14 cellular contexts compared by ENCODE assay signal in the genomic region with DNA sequence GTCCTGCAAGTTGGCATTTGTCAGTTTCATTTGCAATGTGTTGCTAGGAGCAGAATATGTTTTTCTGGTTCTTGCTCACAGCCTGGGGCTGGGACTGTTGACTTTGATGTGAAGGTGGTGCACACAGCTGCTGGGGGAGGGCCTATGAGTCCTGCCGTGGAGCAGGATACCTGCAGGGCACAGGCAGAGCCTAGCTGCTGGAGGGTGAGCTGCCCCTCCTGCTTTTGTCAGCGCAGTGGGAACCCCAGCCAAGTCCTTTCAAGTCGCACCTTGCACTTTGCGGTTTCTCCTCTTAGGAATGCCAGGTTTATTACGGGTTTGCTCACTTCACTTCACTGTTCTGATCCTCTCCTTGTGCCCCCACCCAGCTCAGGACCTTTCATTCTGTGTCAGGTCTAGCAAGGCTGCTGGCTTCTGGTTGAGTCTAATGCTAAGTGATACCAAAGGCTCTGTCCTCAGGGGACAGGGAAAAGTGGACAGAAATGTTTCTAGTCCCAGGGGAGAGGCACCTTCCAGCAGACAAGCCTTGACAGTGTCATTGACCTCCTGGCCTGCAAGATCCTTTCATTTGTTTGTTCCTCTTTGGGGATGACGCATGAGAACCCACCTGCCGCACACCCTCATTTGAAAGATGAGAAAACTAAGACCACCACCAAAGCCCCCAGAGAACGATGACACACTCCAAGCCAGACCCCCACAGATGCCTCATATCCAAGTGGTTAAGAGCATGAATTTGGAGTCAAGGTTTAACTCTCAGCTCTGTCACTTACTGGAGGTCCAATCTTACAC. TPM values are rescaled to one million over a fixed set of nuclear protein-coding genes. Genes with fewer than 3 reads are reported as not detected.
DNase-seq lines count a peak whose midpoint lies in the region; ATAC-seq and TF ChIP-seq lines count a peak whose summit lies in the region.
"Had no signal": no experiment of that assay in that cellular context is flagged by ENCODE, and none has a peak within 500 bp of the region (broad histone marks: within the 10 kb centered on the region; RNA-seq: fewer than 3 reads in every experiment).

No MANE protein-coding gene starts in this region.

- H3K79me1 ChIP-seq in H9 (ENCODE audit: insufficient read depth, low read depth, low read length, poor library complexity, severe bottlenecking) (no peaks in the 10 kb centered on the region), neuronal stem cell (ENCODE audit: low read depth, low read length) (no peaks in the 10 kb centered on the region)

- CTCF ChIA-PET in mammary epithelial cell (lab: Charles Lee; ENCODE audit: low non-redundant PET), result interaction anchor here (0.7 kb wide), 1 partner anchor 320 kb away, joined by 3 read pairs; no protein-coding TSS in a partner anchor

- H3K27me3 Mint-ChIP-seq in H9 (ENCODE audit: low read depth), result peaks cover 24% of the 10 kb centered on the region

- no peaks in the 10 kb centered on the region for H3K36me3 Mint-ChIP-seq in H9 (ENCODE audit: insufficient read depth in 1 of 3, low read depth in 3 of 3)
- H3K36me3 Mint-ChIP-seq: activated naive CD8-positive, alpha-beta T cell treated with anti-CD3 and anti-CD28 coated beads, Interleukin-2, amount 10 ng/mL, durations not matched to agents 7 days and 5 days had no signal

- no peaks in the 10 kb centered on the region for H3K27me3 ChIP-seq in H9 (ENCODE audit: insufficient read depth, low read length)
- no peaks in the 10 kb centered on the region for H3K27me3 ChIP-seq in mammary epithelial cell (ENCODE audit: insufficient read depth, low read length)
- H3K27me3 ChIP-seq in neuronal stem cell (ENCODE audit: control insufficient read depth in 3 of 3, insufficient read depth in 3 of 3, low read depth in 1 of 3, low read length in 3 of 3), result peaks cover 0 to 3% (median 0%) of the 10 kb centered on the region in 3 experiments

- no peak for TF ChIP-seq CTCF in H9 (conservative IDR thresholded peaks at IDR 0.05)
- TF ChIP-seq CTCF in mammary epithelial cell (conservative IDR thresholded peaks at IDR 0.05 in 1 of 2, IDR thresholded peaks at IDR 0.05 in 1 of 2; ENCODE audit: extremely low read depth in 1 of 2, insufficient read depth in 1 of 2, low read depth in 1 of 2, low read length in 2 of 2), result no peak

- H3K36me3 ChIP-seq in mammary epithelial cell (ENCODE audit: insufficient read depth, low read length) (no peaks in the 10 kb centered on the region), neuronal stem cell (replicated peaks in 1 of 2; ENCODE audit: control insufficient read depth in 2 of 2, insufficient read depth in 2 of 2, low read length in 2 of 2) (no peaks in the 10 kb centered on the region)

- H3K4me1 Mint-ChIP-seq in H9, result peaks cover 30 to 41% of the 10 kb centered on the region in 2 experiments
- H3K4me1 Mint-ChIP-seq: activated naive CD8-positive, alpha-beta T cell treated with anti-CD3 and anti-CD28 coated beads, Interleukin-2, amount 10 ng/mL, durations not matched to agents 7 days and 5 days; CD8-positive, alpha-beta memory T cell had no signal

- no peak overlapping the region for H3K4me3 ChIP-seq in mammary epithelial cell (replicated peaks in 1 of 3; ENCODE audit: insufficient read depth in 1 of 3, low read depth in 2 of 3, low read length in 3 of 3)
- H3K4me3 ChIP-seq in neuronal stem cell (ENCODE audit: low read length in 2 of 2), result no peak overlapping the region

- H3K18ac ChIP-seq in H9 (ENCODE audit: insufficient read length, low read depth, low read length), result no peak overlapping the region
- no peak overlapping the region for H3K18ac ChIP-seq in neuronal stem cell (ENCODE audit: low read length)

- no peak overlapping the region for H4K91ac ChIP-seq in H9 (ENCODE audit: insufficient read length, low read depth, low read length)
- H4K91ac ChIP-seq in neuronal stem cell (ENCODE audit: low read depth, low read length, poor library complexity), result no peak overlapping the region

- H4K20me1 ChIP-seq in H9 (ENCODE audit: control insufficient read depth, insufficient read depth, insufficient read length), result no peaks in the 10 kb centered on the region
- H4K20me1 ChIP-seq in mammary epithelial cell (ENCODE audit: insufficient read depth, low read length), result no peaks in the 10 kb centered on the region

- no peak overlapping the region for H3K4me3 Mint-ChIP-seq in H9
- H3K4me3 Mint-ChIP-seq: activated naive CD8-positive, alpha-beta T cell treated with anti-CD3 and anti-CD28 coated beads, Interleukin-2, amount 10 ng/mL, durations not matched to agents 7 days and 5 days; CD8-positive, alpha-beta memory T cell had no signal

- no peak overlapping the region for H3K27ac ChIP-seq in H9 (ENCODE audit: insufficient read length, low read depth, low read length)
- H3K27ac ChIP-seq in mammary epithelial cell (ENCODE audit: insufficient read depth, low read depth, low read length), result no peak overlapping the region
- H3K27ac ChIP-seq in neuronal stem cell (replicated peaks; ENCODE audit: low read length), result no peak overlapping the region
- H3K27ac ChIP-seq: HL-60 had no signal

- H3K4me1 ChIP-seq in H9 (ENCODE audit: insufficient read depth, low read length) (no peaks in the 10 kb centered on the region), mammary epithelial cell (ENCODE audit: insufficient read depth, low read length) (peaks cover 20% of the 10 kb centered on the region), neuronal stem cell (ENCODE audit: control insufficient read depth in 2 of 2, insufficient read depth in 1 of 2, low read depth in 1 of 2, low read length in 2 of 2) (peaks cover 5 to 12% of the 10 kb centered on the region in 2 donors)

- no TSS peak for BruUV-seq in mammary epithelial cell (replicated peaks; lab: Mats Ljungman, UMichigan)

- H3K4me2 ChIP-seq in H9 (ENCODE audit: insufficient read depth, insufficient read length, low read length) (no peak overlapping the region), mammary epithelial cell (ENCODE audit: insufficient read depth, low read depth, low read length) (peak overlapping the region; percentile 21), neuronal stem cell (ENCODE audit: insufficient read depth, low read length, poor library complexity, severe bottlenecking) (no peak overlapping the region)

- no peak overlapping the region for H2BK5ac ChIP-seq in H9 (ENCODE audit: insufficient read length, low read length)
- no peak overlapping the region for H2BK5ac ChIP-seq in neuronal stem cell (ENCODE audit: low read length)

- no peak overlapping the region for H4K5ac ChIP-seq in H9 (ENCODE audit: insufficient read length, low read depth, low read length)

- no peak overlapping the region for H3T11ph ChIP-seq in H9 (ENCODE audit: low read length)

- peak; percentile 62 for DNase-seq in H9
- peak; percentile 36 for DNase-seq in NCI-H187 treated with DMSO at 0.1 percent for 48 hours (lab: John Stamatoyannopoulos, UW)
- DNase-seq in mammary epithelial cell, result peak; percentile 95
- no peak for DNase-seq in neuronal stem cell (ENCODE audit: low spot score)
- DNase-seq in NCI-H2227 treated with DMSO at 0.1 percent for 48 hours (lab: John Stamatoyannopoulos, UW), result no peak
- DNase-seq: activated naive CD8-positive, alpha-beta T cell treated with anti-CD3 and anti-CD28 coated beads, Interleukin-2, amount 10 ng/mL, durations not matched to agents 7 days and 5 days; CD8-positive, alpha-beta memory T cell; hippocampal formation; midbrain; NCI-H2029 had no signal

- no peak overlapping the region for H2AK5ac ChIP-seq in H9 (ENCODE audit: insufficient read length, low read length)
- H2AK5ac ChIP-seq in neuronal stem cell (ENCODE audit: low read depth, low read length), result no peak overlapping the region

- no peak overlapping the region for H2AFZ ChIP-seq in H9 (ENCODE audit: low read length)
- no peak overlapping the region for H2AFZ ChIP-seq in mammary epithelial cell (ENCODE audit: low read depth, low read length)
- no peak overlapping the region for H2AFZ ChIP-seq in neuronal stem cell (ENCODE audit: low read length)

- ATAC-seq in GM19324 (IDR thresholded peaks at IDR 0.05; ENCODE audit: low FRiP score, unreplicated experiment) (no peak), GM19328 (IDR thresholded peaks at IDR 0.05; ENCODE audit: unreplicated experiment) (no peak)

- H3K9me3 Mint-ChIP-seq in H9, result no peaks in the 10 kb centered on the region
- H3K9me3 Mint-ChIP-seq: activated naive CD8-positive, alpha-beta T cell treated with anti-CD3 and anti-CD28 coated beads, Interleukin-2, amount 10 ng/mL, durations not matched to agents 7 days and 5 days had no signal

- H3K23ac ChIP-seq in H9 (ENCODE audit: insufficient read length, low read depth, low read length) (no peak overlapping the region), neuronal stem cell (ENCODE audit: low read depth, low read length, poor library complexity) (no peak overlapping the region)

- no peak overlapping the region for H3K9ac ChIP-seq in H9 (ENCODE audit: extremely low read depth, insufficient read length, low read length)
- H3K9ac ChIP-seq in mammary epithelial cell (ENCODE audit: insufficient read depth, low read length), result no peak overlapping the region
- no peak overlapping the region for H3K9ac ChIP-seq in neuronal stem cell (ENCODE audit: low read depth, low read length, poor library complexity)

- no peak overlapping the region for H3K56ac ChIP-seq in H9 (ENCODE audit: insufficient read length, low read depth, low read length)

- H3K9me3 ChIP-seq in H9 (ENCODE audit: control insufficient read depth, low read depth, low read length) (no peaks in the 10 kb centered on the region), mammary epithelial cell (replicated peaks; ENCODE audit: insufficient read depth, low read length) (no peaks in the 10 kb centered on the region), neuronal stem cell (replicated peaks in 1 of 2; ENCODE audit: control insufficient read depth in 2 of 2, insufficient read depth in 1 of 2, low read depth in 1 of 2, low read length in 2 of 2) (no peaks in the 10 kb centered on the region)

- no peak overlapping the region for H2BK120ac ChIP-seq in H9 (ENCODE audit: low read depth, low read length, poor library complexity, severe bottlenecking)
- no peak overlapping the region for H2BK120ac ChIP-seq in neuronal stem cell (ENCODE audit: low read depth, low read length)

- H3K14ac ChIP-seq in H9 (ENCODE audit: insufficient read depth, low read length) (no peak overlapping the region; the same call in 1 of the 2 replicates), neuronal stem cell (ENCODE audit: low read length) (no peak overlapping the region)

- no peak overlapping the region for H3K4ac ChIP-seq in H9 (ENCODE audit: low read depth, low read length)
- H3K4ac ChIP-seq in neuronal stem cell (ENCODE audit: low read length), result no peak overlapping the region

- H3K27ac Mint-ChIP-seq in H9, result peak overlapping the region in 1 of 3 experiments; percentile 3; a peak in 1 of 7 replicates
- H3K27ac Mint-ChIP-seq: activated naive CD8-positive, alpha-beta T cell treated with anti-CD3 and anti-CD28 coated beads, Interleukin-2, amount 10 ng/mL, durations not matched to agents 7 days and 5 days; CD8-positive, alpha-beta memory T cell had no signal

- in situ Hi-C loops in mammary epithelial cell (cut with MboI; ENCODE audit: low sequenced_read_pairs in 2 of 2), result loop anchor here (25.0 kb wide), 1 partner anchor 765 kb away; no protein-coding TSS in a partner anchor

- WGBS in H9 (ENCODE audit: extremely low coverage, insufficient read length, low lambda C conversion rate), result no CpG with 5 or more reads among the region's 8 CpGs
- WGBS in mammary epithelial cell (ENCODE audit: low coverage, missing lambda C conversion rate), result 28% methylated on average over 8 of the region's 8 CpGs
- WGBS in neuronal stem cell (ENCODE audit: extremely low coverage in 2 of 2, insufficient read length in 2 of 2, insufficient replicate concordance in 1 of 2), 2 donors, result no CpG with 5 or more reads among the region's 8 CpGs

- H3K23me2 ChIP-seq in H9 (ENCODE audit: insufficient read length, low read depth, low read length, poor library complexity, severe bottlenecking), result no peaks in the 10 kb centered on the region

- no peak overlapping the region for H2BK20ac ChIP-seq in H9 (ENCODE audit: low read depth, low read length, poor library complexity, severe bottlenecking)

- H4K8ac ChIP-seq in H9 (replicated peaks; ENCODE audit: insufficient read length, low read depth, low read length) (no peak overlapping the region), neuronal stem cell (ENCODE audit: low read depth, low read length) (no peak overlapping the region)

- H3K79me2 ChIP-seq in H9 (ENCODE audit: insufficient read depth, low read length) (no peaks in the 10 kb centered on the region), mammary epithelial cell (ENCODE audit: insufficient read depth, low read length) (no peaks in the 10 kb centered on the region)

- intact Hi-C loops in mammary epithelial cell (cut with micrococcal nuclease), result loop anchor here (5.0 kb wide), 1 partner anchor 50 kb away; no protein-coding TSS in a partner anchor

- H2BK12ac ChIP-seq in H9 (ENCODE audit: insufficient read length, low read depth, low read length) (no peak overlapping the region), neuronal stem cell (ENCODE audit: low read length) (no peak overlapping the region)

- H2BK15ac ChIP-seq in H9 (ENCODE audit: low read depth, low read length) (no peak overlapping the region), neuronal stem cell (ENCODE audit: low read length) (peak overlapping the region; percentile 3)

- dilution Hi-C loops in mammary epithelial cell (cut with HindIII; ENCODE audit: low sequenced_read_pairs), result loop anchor here (10.0 kb wide), 1 partner anchor 232 kb away; no protein-coding TSS in a partner anchor

RNA-seq across cellular contexts. Expression of a gene that starts 2.7 kb away (rescaled TPM):
- total RNA-seq in H9 (2021) (not detected in 2 replicates), mammary epithelial cell (not detected)
- not detected for polyA plus RNA-seq in mammary epithelial cell
- polyA minus RNA-seq in mammary epithelial cell, result not detected
- not detected for polyA plus RNA-seq in neuronal stem cell (2013, experiment 1 of 2)
- polyA plus RNA-seq in neuronal stem cell (2013, experiment 2 of 2), result not detected
- total RNA-seq: activated naive CD8-positive, alpha-beta T cell treated with anti-CD3 and anti-CD28 coated beads, Interleukin-2, amount 10 ng/mL, durations not matched to agents 7 days and 5 days; CD8-positive, alpha-beta memory T cell had no signal
- polyA plus RNA-seq: CD8-positive, alpha-beta memory T cell; thymus had no signal

RNA-seq across cellular contexts. Expression of a gene that starts 24.2 kb away (rescaled TPM):
- 53.1 and 54.8 TPM in 2 replicates for total RNA-seq in H9 (2021)
- total RNA-seq in mammary epithelial cell, result 10 to 100 TPM; 30.2 to 34.7 TPM
- 42.3 TPM for polyA plus RNA-seq in mammary epithelial cell
- polyA minus RNA-seq in mammary epithelial cell, result 38.7 TPM
- 21.8 TPM for polyA plus RNA-seq in neuronal stem cell (2013, experiment 1 of 2)
- 21.8 TPM for polyA plus RNA-seq in neuronal stem cell (2013, experiment 2 of 2)

Comparison
In these comparisons a context has a peak if more than half of its experiments do, and no peak if none do; other contexts are left out.
1. DNase-seq: peak in H9 (single experiment), NCI-H187 treated with DMSO at 0.1 percent for 48 hours (single experiment) and mammary epithelial cell (single experiment); none in neuronal stem cell (single experiment) and NCI-H2227 treated with DMSO at 0.1 percent for 48 hours (single experiment).